In genomic region chr2:187614756-187615155, GRCh38 we compare ENCODE assay signal across 1 cellular context.
TF ChIP-seq lines count a peak whose summit lies in the region.

No MANE protein-coding gene starts in this region.

TF ChIP-seq in SK-N-SH treated with all-trans-retinoic acid at 6 μM for 48 hours, 23 proteins besides CTCF, POLR2A, EP300 and RAD21 (continued from another document):
- TF ChIP-seq CREB5 (CRISPR knock-in tag; IDR thresholded peaks at IDR 0.05; ENCODE audit: low read depth) (no peak), OSR1 (CRISPR knock-in tag; IDR thresholded peaks at IDR 0.05) (no peak)
